ENCODE assay signal across 4 cellular contexts in the genomic region with DNA sequence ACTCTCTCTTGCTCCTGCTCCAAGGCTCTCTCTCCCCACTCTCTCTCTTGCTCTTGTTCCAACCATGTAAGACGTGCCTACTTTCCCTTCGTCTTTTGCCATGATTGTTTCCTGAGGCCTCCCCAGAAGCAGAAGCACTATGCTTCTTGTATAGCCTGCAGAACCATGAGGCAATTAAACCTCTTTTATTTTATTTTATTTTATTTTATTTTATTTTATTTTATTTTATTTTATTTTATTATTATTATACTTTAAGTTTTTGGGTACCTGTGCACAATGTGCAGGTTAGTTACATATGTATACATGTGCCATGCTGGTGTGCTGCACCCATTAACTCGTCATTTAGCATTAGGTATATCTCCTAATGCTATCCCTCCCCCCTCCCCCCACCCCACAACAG. TPM values are rescaled to one million over a fixed set of nuclear protein-coding genes. Genes with fewer than 3 reads are reported as not detected.
"Had no signal": no experiment of that assay in that cellular context is flagged by ENCODE, and none has a peak within 500 bp of the region (broad histone marks: within the 10 kb centered on the region; RNA-seq: fewer than 3 reads in every experiment).

No MANE protein-coding gene starts in this region.

RNA-seq across cellular contexts. Expression of gene GYPA, which starts 17.2 kb away (rescaled TPM):
- total RNA-seq: LHCN-M2, M059J, MCF 10A, NCI-H460 had no signal
